15 cellular contexts compared by ENCODE assay signal in the genomic region with DNA sequence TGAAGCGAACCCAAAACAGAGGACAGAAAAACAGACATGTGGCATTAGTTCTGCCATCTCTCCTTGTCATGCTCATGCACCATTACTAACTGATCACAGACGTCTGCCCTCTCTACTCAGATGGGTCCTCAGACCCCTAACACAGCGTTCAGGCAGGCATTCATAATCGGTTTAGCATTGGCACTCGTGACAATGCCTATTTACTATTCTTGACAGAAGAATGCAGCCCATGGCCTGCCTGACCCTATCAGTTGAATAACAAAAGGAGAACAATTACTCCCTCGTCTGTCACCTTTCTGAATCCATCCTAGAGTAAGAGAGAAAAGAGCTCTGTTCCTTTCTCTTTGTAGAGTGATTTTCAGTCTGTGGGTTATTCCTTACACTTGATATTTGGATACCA.
"Had no signal": no experiment of that assay in that cellular context is flagged by ENCODE, and none has a peak within 500 bp of the region (broad histone marks: within the 10 kb centered on the region; RNA-seq: fewer than 3 reads in every experiment).

No MANE protein-coding gene starts in this region.

- ATAC-seq: activated naive CD8-positive, alpha-beta T cell treated with anti-CD3 and anti-CD28 coated beads, Interleukin-2, amount 50 U/mL, for 24 hours; lower lobe of right lung had no signal

- H3K27ac ChIP-seq: coronary artery, lower lobe of right lung, right atrium auricular region, skin epidermis, stomach had no signal

- DNase-seq: activated CD4-positive, alpha-beta memory T cell treated with anti-CD3 and anti-CD28 coated beads, Interleukin-2, amount 10 ng/mL, durations not matched to agents 7 days and 5 days; activated naive CD8-positive, alpha-beta T cell treated with anti-CD3 and anti-CD28 coated beads, Interleukin-2, amount 50 U/mL, for 24 hours; caudate nucleus; erythroblast; hypothalamus; immature natural killer cell; lower lobe of right lung; midbrain; posterior cingulate gyrus; stimulated activated CD4-positive, alpha-beta T cell treated with anti-CD3 and anti-CD28 coated beads, Interleukin-4, amount 100 ng/mL, for 4 hours; stomach; T1000 had no signal
